Comparison of ENCODE assay signal across 1 cellular context in genomic region chr12:110656071-110656655, GRCh38.
TF ChIP-seq lines count a peak whose summit lies in the region.

No MANE protein-coding gene starts in this region.

TF ChIP-seq in WTC11, 78 proteins besides CTCF, POLR2A, EP300 and RAD21 (continued from another document):
- TF ChIP-seq CDX4 (CRISPR knock-in tag; IDR thresholded peaks at IDR 0.05; ENCODE audit: borderline replicate concordance) (no peak), ZNF317 (CRISPR knock-in tag; IDR thresholded peaks at IDR 0.05; ENCODE audit: borderline replicate concordance, low read depth) (no peak)
